Comparison of ENCODE assay signal across 6 cellular contexts in genomic region chr12:6942331-6942665, GRCh38. TPM values are rescaled to one million over a fixed set of nuclear protein-coding genes. Genes with fewer than 3 reads are reported as not detected.
DNase-seq lines count a peak whose midpoint lies in the region; TF ChIP-seq lines count a peak whose summit lies in the region.

No MANE protein-coding gene starts in this region.

- H3K4me3 Mint-ChIP-seq in nephron progenitor cell = no peak overlapping the region

- H3K27me3 Mint-ChIP-seq in nephron progenitor cell (ENCODE audit: low read depth, poor library complexity) = peaks cover 2% of the 10 kb centered on the region

- H3K4me1 ChIP-seq in HEK293 (ENCODE audit: control insufficient read depth, insufficient read depth, low read length) (peaks cover 14% of the 10 kb centered on the region), adrenal gland (replicated peaks in 1 of 2) (peaks cover 31 to 65% of the 10 kb centered on the region in 2 donors)

- TF ChIP-seq POLR2A in adrenal gland (IDR thresholded peaks at IDR 0.05) = no peak

- H3K36me3 Mint-ChIP-seq in nephron progenitor cell (ENCODE audit: low read depth) = peaks cover 29% of the 10 kb centered on the region

- CTCF ChIA-PET in HEK293 (lab: Yijun Ruan, JAX) = interaction anchor here (2.5 to 6.8 kb wide), 5 partner anchors 17 to 166 kb away, joined by 10 to 138 read pairs (median 31); partner anchors contain the start of genes C1RL and SPSB2

- H3K27ac Mint-ChIP-seq in nephron progenitor cell = peak overlapping the region; percentile 100

- WGBS in adrenal gland, 4 donors = 50 to 67% (median 66%) methylated on average over 11 of the region's 11 CpGs

- intact Hi-C loops in adrenal gland (cut with DNase I) = no loop called here

- H3K4me3 ChIP-seq in HEK293 (ENCODE audit: low read depth, low read length) = no peak overlapping the region
- H3K4me3 ChIP-seq in adrenal gland = no peak overlapping the region

- H3K27ac ChIP-seq in HEK293 (ENCODE audit: extremely low read depth, low read depth, low read length) (peak overlapping the region; percentile 87; the same call in 1 of the 2 replicates), adrenal gland (peak overlapping the region; percentile 95 to 97 (median 95))

- no peaks in the 10 kb centered on the region for H3K27me3 ChIP-seq in adrenal gland

- H3K9me3 ChIP-seq in HEK293 (ENCODE audit: control insufficient read depth, insufficient read depth, low read depth, low read length) (no peaks in the 10 kb centered on the region), adrenal gland (replicated peaks in 1 of 3) (no peaks in the 10 kb centered on the region)

- peaks cover 85% of the 10 kb centered on the region for H3K4me1 Mint-ChIP-seq in nephron progenitor cell

- TF ChIP-seq CTCF in HEK293 (tag by site-specific recombination; IDR thresholded peaks at IDR 0.05) = no peak
- no peak for TF ChIP-seq CTCF in adrenal gland (IDR thresholded peaks at IDR 0.05)
- TF ChIP-seq CTCF in nephron progenitor cell (IDR thresholded peaks at IDR 0.05) = no peak

- POLR2A ChIA-PET in HEK293 (lab: Yijun Ruan, JAX) = interaction anchor here (1.1 to 4.9 kb wide), 3 partner anchors 9 to 51 kb away, joined by 3 to 99 read pairs (median 3); no protein-coding TSS in a partner anchor

- no peaks in the 10 kb centered on the region for H3K9me3 Mint-ChIP-seq in nephron progenitor cell

- peaks cover 10 to 44% of the 10 kb centered on the region in 2 experiments; a peak in 2 of 3 replicates for H3K36me3 ChIP-seq in HEK293 (ENCODE audit: control insufficient read depth in 2 of 2, insufficient read depth in 1 of 2, low read length in 2 of 2)
- H3K36me3 ChIP-seq in adrenal gland (replicated peaks in 1 of 2) = no peaks in the 10 kb centered on the region

- DNase-seq in adrenal gland = peak in 4 of 7 donors; percentile 61 to 81 (median 71)
- no peak for DNase-seq in nephron progenitor cell
- DNase-seq in midbrain (lab: John Stamatoyannopoulos, UW) = no peak
- no peak for DNase-seq in NCI-H2227 (lab: John Stamatoyannopoulos, UW; ENCODE audit: unreplicated experiment)
- DNase-seq in NCI-H1105 (lab: John Stamatoyannopoulos, UW) = no peak

TF ChIP-seq in HEK293, 187 proteins besides CTCF, POLR2A, EP300 and RAD21:
- TF ChIP-seq ZNF704 (tag by site-specific recombination; IDR thresholded peaks at IDR 0.05) (no peak), ZNF292 (tag by site-specific recombination; IDR thresholded peaks at IDR 0.05; ENCODE audit: borderline replicate concordance, low read depth) (no peak), PRDM6 (tag by site-specific recombination; IDR thresholded peaks at IDR 0.05) (no peak), HIC1 (tag by site-specific recombination; IDR thresholded peaks at IDR 0.05) (peak; percentile 34), PRDM10 (tag by site-specific recombination; IDR thresholded peaks at IDR 0.05) (peak; percentile 49; the same call in 1 of the 2 replicates), RBAK (tag by site-specific recombination; IDR thresholded peaks at IDR 0.05) (no peak), ZNF112 (tag by site-specific recombination; IDR thresholded peaks at IDR 0.05) (no peak), ZBTB17 (tag by site-specific recombination; IDR thresholded peaks at IDR 0.05) (peak; percentile 69), ZNF510 (tag by site-specific recombination; IDR thresholded peaks at IDR 0.05; ENCODE audit: insufficient replicate concordance) (no peak), KLF9 (tag by site-specific recombination; IDR thresholded peaks at IDR 0.05; ENCODE audit: low read depth) (no peak)
TF ChIP-seq in HEK293: peak in this region for 3.

RNA-seq across cellular contexts. Expression of gene RNU7-1, which starts 1.3 kb away (rescaled TPM):
- not detected for total RNA-seq in adrenal gland
- not detected for polyA plus RNA-seq in adrenal gland

RNA-seq across cellular contexts. Expression of gene C12orf57, which starts 1.5 kb away (rescaled TPM):
- total RNA-seq in adrenal gland = 100 to 1,000 TPM; 152 to 505 (median 289) TPM
- 100 to 1,000 TPM in 2 of 3 donors, 10 to 100 TPM in 1; 58.4 to 335 (median 271) TPM for polyA plus RNA-seq in adrenal gland

RNA-seq across cellular contexts. Expression of gene PTPN6, which starts 8.9 kb away (rescaled TPM):
- total RNA-seq in adrenal gland = 10 to 100 TPM; 24.5 to 86.2 (median 63.5) TPM
- polyA plus RNA-seq in adrenal gland = 100 to 1,000 TPM in 2 of 3 donors, 10 to 100 TPM in 1; 36.2 to 204 (median 127) TPM

RNA-seq across cellular contexts. Expression of gene ATN1, which starts 14.5 kb away (rescaled TPM):
- total RNA-seq in adrenal gland = 100 to 1,000 TPM in 4 of 8 donors, 10 to 100 TPM in 4; 51.0 to 263 (median 110) TPM
- 100 to 1,000 TPM in 2 of 3 donors, 10 to 100 TPM in 1; 57.4 to 482 (median 258) TPM for polyA plus RNA-seq in adrenal gland

RNA-seq across cellular contexts. Expression of gene ENO2, which starts 27.9 kb away (rescaled TPM):
- total RNA-seq in adrenal gland = 10 to 100 TPM in 7 of 8 donors, 1 to 10 TPM in 1; 8.0 to 53.6 (median 35.1) TPM
- 100 to 1,000 TPM in 1 of 3 donors, 10 to 100 TPM in 2; 29.5 to 113 (median 42.3) TPM for polyA plus RNA-seq in adrenal gland

Comparison
In these comparisons a context has a peak if more than half of its experiments do, and no peak if none do; other contexts are left out.
1. DNase-seq: peak in adrenal gland (4 of 7); none in nephron progenitor cell (single experiment), midbrain (single experiment), NCI-H2227 (single experiment) and NCI-H1105 (single experiment).